In the genomic region with DNA sequence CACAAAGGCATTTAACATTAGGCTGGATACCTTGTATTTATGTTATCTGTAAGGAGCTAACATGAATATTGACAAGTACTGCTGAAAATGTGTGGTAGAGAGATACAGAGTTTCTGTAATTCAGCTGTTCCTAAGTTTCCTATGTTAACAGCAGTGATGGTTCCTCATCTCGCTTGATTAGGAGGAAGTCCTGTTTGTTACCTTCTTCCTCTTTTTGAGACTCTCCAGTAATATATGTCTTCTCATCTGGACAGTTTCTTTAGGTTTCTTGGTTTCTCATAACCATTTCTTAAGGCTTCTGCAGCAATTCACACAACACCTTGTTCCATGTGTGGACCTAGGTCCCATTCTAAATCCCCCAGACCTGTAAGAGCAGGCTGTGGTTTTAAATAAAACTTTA, we compare ENCODE assay signal across 12 cellular contexts. TPM values are rescaled to one million over a fixed set of nuclear protein-coding genes. Genes with fewer than 3 reads are reported as not detected.
DNase-seq lines count a peak whose midpoint lies in the region; ATAC-seq and TF ChIP-seq lines count a peak whose summit lies in the region.
"Had no signal": no experiment of that assay in that cellular context is flagged by ENCODE, and none has a peak within 500 bp of the region (broad histone marks: within the 10 kb centered on the region; RNA-seq: fewer than 3 reads in every experiment).

No MANE protein-coding gene starts in this region.

- no peaks in the 10 kb centered on the region for H3K27me3 ChIP-seq in left lung
- H3K27me3 ChIP-seq in esophagus muscularis mucosa = no peaks in the 10 kb centered on the region
- H3K27me3 ChIP-seq: uterus had no signal

- ATAC-seq in GM18868 (IDR thresholded peaks at IDR 0.05; ENCODE audit: unreplicated experiment) (peak; percentile 97), GM21786 (IDR thresholded peaks at IDR 0.05; ENCODE audit: unreplicated experiment) (peak; percentile 87), HG03354 (IDR thresholded peaks at IDR 0.05; ENCODE audit: poor library complexity, severe bottlenecking, unreplicated experiment) (peak; percentile 94), left lung (no peak)
- ATAC-seq: activated CD4-positive, CD25-positive, alpha-beta regulatory T cell treated with anti-CD3 and anti-CD28 coated beads, Interleukin-2, amount 50 U/mL, for 24 hours had no signal

- no peaks in the 10 kb centered on the region for H3K9me3 ChIP-seq in left lung
- H3K9me3 ChIP-seq in esophagus muscularis mucosa = no peaks in the 10 kb centered on the region
- H3K9me3 ChIP-seq: uterus had no signal

- no peak for TF ChIP-seq CTCF in left lung (IDR thresholded peaks at IDR 0.05)
- TF ChIP-seq CTCF in esophagus muscularis mucosa (IDR thresholded peaks at IDR 0.05) = no peak

- DNase-seq in SKM-1 (lab: John Stamatoyannopoulos, UW; ENCODE audit: unreplicated experiment) = peak; percentile 87
- DNase-seq in left lung = no peak
- no peak for DNase-seq in dedifferentiated amniotic fluid mesenchymal stem cell (ENCODE audit: extremely low spot score)
- no peak for DNase-seq in esophagus muscularis mucosa (ENCODE audit: extremely low spot score)
- no peak for DNase-seq in stimulated activated CD4-positive, alpha-beta T cell treated with anti-CD3 and anti-CD28 coated beads, Interleukin-4, amount 100 ng/mL, for 4 hours
- DNase-seq: islet precursor cell, uterus had no signal

- no peak for TF ChIP-seq EP300 in esophagus muscularis mucosa (IDR thresholded peaks at IDR 0.05)

- H3K36me3 ChIP-seq in left lung = no peaks in the 10 kb centered on the region
- no peaks in the 10 kb centered on the region for H3K36me3 ChIP-seq in esophagus muscularis mucosa
- H3K36me3 ChIP-seq: uterus had no signal

- intact Hi-C loops in left lung (cut with DNase I) = no loop called here
- intact Hi-C loops in esophagus muscularis mucosa (cut with DNase I) = no loop called here

- H3K4me1 ChIP-seq in left lung (no peaks in the 10 kb centered on the region), esophagus muscularis mucosa (no peaks in the 10 kb centered on the region)
- H3K4me1 ChIP-seq: uterus had no signal

- no peak for TF ChIP-seq POLR2A in esophagus muscularis mucosa (IDR thresholded peaks at IDR 0.05; ENCODE audit: low read depth)

- no peak overlapping the region for H3K27ac ChIP-seq in left lung
- no peak overlapping the region for H3K27ac ChIP-seq in esophagus muscularis mucosa (replicated peaks in 1 of 4)
- H3K27ac ChIP-seq: parathyroid adenoma, uterus had no signal

- WGBS in esophagus muscularis mucosa = 67% methylated on average over 1 of the region's 1 CpG

- H3K4me3 ChIP-seq in left lung (no peak overlapping the region), esophagus muscularis mucosa (no peak overlapping the region)
- H3K4me3 ChIP-seq: uterus had no signal

RNA-seq across cellular contexts. Expression of gene PEX5L, which starts 11.4 kb away (rescaled TPM):
- total RNA-seq in left lung = not detected
- under 1 TPM in 2 of 4 donors, not detected in 2; 0.06 to 0.78 TPM for total RNA-seq in esophagus muscularis mucosa
